Comparison of ENCODE assay signal across 2 cellular contexts in the genomic region with DNA sequence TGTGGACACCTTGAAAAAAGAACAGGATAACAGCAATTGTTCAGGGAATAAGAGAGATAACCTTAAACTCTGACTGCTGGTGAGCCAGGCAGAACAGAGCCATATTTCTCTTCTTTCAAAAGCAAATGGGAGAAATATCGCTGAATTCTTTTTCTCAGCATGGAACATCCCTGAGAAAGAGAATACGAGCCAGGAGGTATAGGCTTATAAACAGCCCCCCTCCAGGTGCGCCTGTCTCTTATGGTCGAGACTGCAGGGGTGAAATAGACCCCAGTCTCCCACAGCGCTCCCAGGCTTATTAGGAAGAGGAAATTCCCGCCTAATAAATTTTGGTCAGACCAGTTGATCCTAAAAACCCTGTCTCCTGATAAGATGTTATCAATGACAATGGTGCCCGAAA. TPM values are rescaled to one million over a fixed set of nuclear protein-coding genes. Genes with fewer than 3 reads are reported as not detected.
"Had no signal": no experiment of that assay in that cellular context is flagged by ENCODE, and none has a peak within 500 bp of the region (broad histone marks: within the 10 kb centered on the region; RNA-seq: fewer than 3 reads in every experiment).

No MANE protein-coding gene starts in this region.

RNA-seq across cellular contexts. Expression of a gene that starts 4.8 kb away (rescaled TPM):
- total RNA-seq: activated naive CD4-positive, alpha-beta T cell treated with anti-CD3 and anti-CD28 coated beads for 36 hours; cardiac muscle cell had no signal
- polyA plus RNA-seq: cardiac muscle cell had no signal
